Comparison of ENCODE assay signal across 4 cellular contexts in the genomic region with DNA sequence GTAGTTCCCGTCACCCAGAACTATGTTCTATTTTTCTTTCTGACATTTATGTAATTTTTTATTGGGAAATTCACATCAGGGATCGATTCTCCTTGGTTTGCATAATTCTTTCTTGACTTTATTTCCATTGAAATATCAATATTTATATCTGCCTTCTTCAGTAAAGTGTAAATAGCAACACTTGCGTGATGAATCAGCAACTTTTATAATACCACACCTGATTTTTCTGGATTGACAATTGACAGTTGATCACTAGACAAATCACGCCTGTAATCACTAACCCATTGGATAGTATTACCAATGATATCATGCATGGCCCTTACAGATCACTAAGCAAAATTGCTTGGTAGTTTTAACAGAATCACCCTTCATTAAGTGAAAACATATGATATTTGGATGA.
TF ChIP-seq lines count a peak whose summit lies in the region.

No MANE protein-coding gene starts in this region.

TF ChIP-seq in HepG2, 621 proteins besides CTCF, POLR2A, EP300 and RAD21:
- peak; percentile 40; the same call in 1 of the 2 replicates for TF ChIP-seq MAFF (IDR thresholded peaks at IDR 0.05; ENCODE audit: low read depth, low read length)
- TF ChIP-seq ATRX (CRISPR knock-in tag; IDR thresholded peaks at IDR 0.05; ENCODE audit: borderline replicate concordance) = no peak
- TF ChIP-seq ZNF382 (CRISPR knock-in tag; IDR thresholded peaks at IDR 0.05; ENCODE audit: borderline replicate concordance) = no peak
- peak in 1 of 2 experiments; percentile 52; a peak in 2 of 4 replicates for TF ChIP-seq MAFK (conservative IDR thresholded peaks at IDR 0.05 in 1 of 2, IDR thresholded peaks at IDR 0.05 in 1 of 2; ENCODE audit: low read length in 2 of 2)

TF ChIP-seq in K562, 482 proteins besides CTCF, POLR2A, EP300 and RAD21:
- TF ChIP-seq ZNF316 (IDR thresholded peaks at IDR 0.05) (peak; percentile 53), MAFG (tag; conservative IDR thresholded peaks at IDR 0.05) (peak; percentile 37), NFE2 (IDR thresholded peaks at IDR 0.05; ENCODE audit: low read depth) (peak; percentile 29; the same call in 1 of the 2 replicates), THRA (IDR thresholded peaks at IDR 0.05) (no peak), ZNF384 (IDR thresholded peaks at IDR 0.05; ENCODE audit: low read depth, low read length) (no peak), C11orf30 (IDR thresholded peaks at IDR 0.05; ENCODE audit: low read depth) (peak; percentile 40; the same call in 1 of the 2 replicates)
- TF ChIP-seq, protein P1, sequence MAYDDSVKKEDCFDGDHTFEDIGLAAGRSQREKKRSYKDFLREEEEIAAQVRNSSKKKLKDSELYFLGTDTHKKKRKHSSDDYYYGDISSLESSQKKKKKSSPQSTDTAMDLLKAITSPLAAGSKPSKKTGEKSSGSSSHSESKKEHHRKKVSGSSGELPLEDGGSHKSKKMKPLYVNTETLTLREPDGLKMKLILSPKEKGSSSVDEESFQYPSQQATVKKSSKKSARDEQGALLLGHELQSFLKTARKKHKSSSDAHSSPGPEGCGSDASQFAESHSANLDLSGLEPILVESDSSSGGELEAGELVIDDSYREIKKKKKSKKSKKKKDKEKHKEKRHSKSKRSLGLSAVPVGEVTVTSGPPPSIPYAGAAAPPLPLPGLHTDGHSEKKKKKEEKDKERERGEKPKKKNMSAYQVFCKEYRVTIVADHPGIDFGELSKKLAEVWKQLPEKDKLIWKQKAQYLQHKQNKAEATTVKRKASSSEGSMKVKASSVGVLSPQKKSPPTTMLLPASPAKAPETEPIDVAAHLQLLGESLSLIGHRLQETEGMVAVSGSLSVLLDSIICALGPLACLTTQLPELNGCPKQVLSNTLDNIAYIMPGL (CRISPR knock-in tag; IDR thresholded peaks at IDR 0.05) = no peak

TF ChIP-seq in SK-N-SH treated with all-trans-retinoic acid at 6 μM for 48 hours, 23 proteins besides CTCF, POLR2A, EP300 and RAD21:
- no peak for TF ChIP-seq TSHZ2 (CRISPR knock-in tag; IDR thresholded peaks at IDR 0.05)
- no peak for TF ChIP-seq SNAI2 (CRISPR knock-in tag; IDR thresholded peaks at IDR 0.05)
- TF ChIP-seq TCF4 (CRISPR knock-in tag; IDR thresholded peaks at IDR 0.05; ENCODE audit: borderline replicate concordance) = no peak
- TF ChIP-seq ZFP3 (CRISPR knock-in tag; IDR thresholded peaks at IDR 0.05) = no peak
- no peak for TF ChIP-seq ZFP30 (CRISPR knock-in tag; IDR thresholded peaks at IDR 0.05)
- TF ChIP-seq GLIS3 (CRISPR knock-in tag; IDR thresholded peaks at IDR 0.05) = no peak
- TF ChIP-seq ZC3H10 (CRISPR knock-in tag; IDR thresholded peaks at IDR 0.05) = no peak
- TF ChIP-seq TOX (CRISPR knock-in tag; IDR thresholded peaks at IDR 0.05; ENCODE audit: borderline replicate concordance) = no peak
- no peak for TF ChIP-seq CREB5 (CRISPR knock-in tag; IDR thresholded peaks at IDR 0.05; ENCODE audit: low read depth)
- TF ChIP-seq, protein P2, sequence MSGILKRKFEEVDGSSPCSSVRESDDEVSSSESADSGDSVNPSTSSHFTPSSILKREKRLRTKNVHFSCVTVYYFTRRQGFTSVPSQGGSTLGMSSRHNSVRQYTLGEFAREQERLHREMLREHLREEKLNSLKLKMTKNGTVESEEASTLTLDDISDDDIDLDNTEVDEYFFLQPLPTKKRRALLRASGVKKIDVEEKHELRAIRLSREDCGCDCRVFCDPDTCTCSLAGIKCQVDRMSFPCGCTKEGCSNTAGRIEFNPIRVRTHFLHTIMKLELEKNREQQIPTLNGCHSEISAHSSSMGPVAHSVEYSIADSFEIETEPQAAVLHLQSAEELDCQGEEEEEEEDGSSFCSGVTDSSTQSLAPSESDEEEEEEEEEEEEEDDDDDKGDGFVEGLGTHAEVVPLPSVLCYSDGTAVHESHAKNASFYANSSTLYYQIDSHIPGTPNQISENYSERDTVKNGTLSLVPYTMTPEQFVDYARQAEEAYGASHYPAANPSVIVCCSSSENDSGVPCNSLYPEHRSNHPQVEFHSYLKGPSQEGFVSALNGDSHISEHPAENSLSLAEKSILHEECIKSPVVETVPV (CRISPR knock-in tag; IDR thresholded peaks at IDR 0.05) = no peak
- TF ChIP-seq ESRRG (CRISPR knock-in tag; IDR thresholded peaks at IDR 0.05) = no peak

TF ChIP-seq in SK-N-SH, 30 proteins besides CTCF, POLR2A, EP300 and RAD21:
- TF ChIP-seq TEAD4 (IDR thresholded peaks at IDR 0.05; ENCODE audit: borderline replicate concordance, insufficient read depth) (no peak), GABPA (IDR thresholded peaks at IDR 0.05; ENCODE audit: low read depth) (no peak), POLR2AphosphoS5 (IDR thresholded peaks at IDR 0.05; ENCODE audit: low read depth, low read length) (no peak), RFX5 (IDR thresholded peaks at IDR 0.05; ENCODE audit: low read length) (no peak)
TF ChIP-seq in SK-N-SH: peak in this region for 0.
